In the genomic region with DNA sequence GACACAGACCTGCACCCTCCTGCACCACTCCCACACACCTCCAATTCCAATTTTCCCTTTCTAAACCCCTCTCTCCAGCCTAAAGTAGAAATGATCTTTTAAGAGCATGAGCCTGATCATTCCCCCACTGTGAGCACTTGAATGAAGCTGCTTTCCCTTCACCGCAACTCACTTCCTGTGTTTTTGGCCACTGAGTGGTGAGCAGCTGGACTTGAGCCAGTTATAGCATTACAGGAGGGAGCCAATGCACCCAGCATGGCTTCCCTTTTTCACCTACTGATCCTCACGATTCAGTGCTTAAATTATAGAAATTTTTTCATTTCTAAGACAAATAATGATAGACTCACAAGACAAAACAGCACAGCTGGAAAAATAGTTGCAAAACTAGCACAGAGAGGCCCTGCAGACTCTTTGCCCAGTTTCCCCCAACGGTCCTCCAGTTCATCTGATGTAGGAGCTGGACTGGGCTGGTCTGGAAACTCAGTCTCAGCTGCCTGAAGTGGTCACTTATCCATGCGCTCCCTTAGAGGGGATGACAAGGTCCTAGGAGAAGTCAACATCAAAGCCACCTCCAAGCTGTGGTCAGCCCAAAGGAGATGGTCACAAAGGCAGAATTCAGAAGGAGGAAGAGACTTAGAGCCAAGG, we compare ENCODE assay signal across 1 cellular context.
TF ChIP-seq lines count a peak whose summit lies in the region.

No MANE protein-coding gene starts in this region.

TF ChIP-seq in SK-N-SH, 30 proteins besides CTCF, POLR2A, EP300 and RAD21:
- TF ChIP-seq FOXM1 (IDR thresholded peaks at IDR 0.05; ENCODE audit: low read depth) (no peak), RXRA (IDR thresholded peaks at IDR 0.05; ENCODE audit: borderline replicate concordance, low read depth) (no peak), GABPA (IDR thresholded peaks at IDR 0.05; ENCODE audit: low read depth) (no peak), NFIC (IDR thresholded peaks at IDR 0.05; ENCODE audit: borderline replicate concordance) (no peak)
- TF ChIP-seq, protein P1, sequence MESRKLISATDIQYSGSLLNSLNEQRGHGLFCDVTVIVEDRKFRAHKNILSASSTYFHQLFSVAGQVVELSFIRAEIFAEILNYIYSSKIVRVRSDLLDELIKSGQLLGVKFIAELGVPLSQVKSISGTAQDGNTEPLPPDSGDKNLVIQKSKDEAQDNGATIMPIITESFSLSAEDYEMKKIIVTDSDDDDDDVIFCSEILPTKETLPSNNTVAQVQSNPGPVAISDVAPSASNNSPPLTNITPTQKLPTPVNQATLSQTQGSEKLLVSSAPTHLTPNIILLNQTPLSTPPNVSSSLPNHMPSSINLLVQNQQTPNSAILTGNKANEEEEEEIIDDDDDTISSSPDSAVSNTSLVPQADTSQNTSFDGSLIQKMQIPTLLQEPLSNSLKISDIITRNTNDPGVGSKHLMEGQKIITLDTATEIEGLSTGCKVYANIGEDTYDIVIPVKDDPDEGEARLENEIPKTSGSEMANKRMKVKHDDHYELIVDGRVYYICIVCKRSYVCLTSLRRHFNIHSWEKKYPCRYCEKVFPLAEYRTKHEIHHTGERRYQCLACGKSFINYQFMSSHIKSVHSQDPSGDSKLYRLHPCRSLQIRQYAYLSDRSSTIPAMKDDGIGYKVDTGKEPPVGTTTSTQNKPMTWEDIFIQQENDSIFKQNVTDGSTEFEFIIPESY (IDR thresholded peaks at IDR 0.05; ENCODE audit: borderline replicate concordance, low read depth): no peak
- TF ChIP-seq, protein P2, sequence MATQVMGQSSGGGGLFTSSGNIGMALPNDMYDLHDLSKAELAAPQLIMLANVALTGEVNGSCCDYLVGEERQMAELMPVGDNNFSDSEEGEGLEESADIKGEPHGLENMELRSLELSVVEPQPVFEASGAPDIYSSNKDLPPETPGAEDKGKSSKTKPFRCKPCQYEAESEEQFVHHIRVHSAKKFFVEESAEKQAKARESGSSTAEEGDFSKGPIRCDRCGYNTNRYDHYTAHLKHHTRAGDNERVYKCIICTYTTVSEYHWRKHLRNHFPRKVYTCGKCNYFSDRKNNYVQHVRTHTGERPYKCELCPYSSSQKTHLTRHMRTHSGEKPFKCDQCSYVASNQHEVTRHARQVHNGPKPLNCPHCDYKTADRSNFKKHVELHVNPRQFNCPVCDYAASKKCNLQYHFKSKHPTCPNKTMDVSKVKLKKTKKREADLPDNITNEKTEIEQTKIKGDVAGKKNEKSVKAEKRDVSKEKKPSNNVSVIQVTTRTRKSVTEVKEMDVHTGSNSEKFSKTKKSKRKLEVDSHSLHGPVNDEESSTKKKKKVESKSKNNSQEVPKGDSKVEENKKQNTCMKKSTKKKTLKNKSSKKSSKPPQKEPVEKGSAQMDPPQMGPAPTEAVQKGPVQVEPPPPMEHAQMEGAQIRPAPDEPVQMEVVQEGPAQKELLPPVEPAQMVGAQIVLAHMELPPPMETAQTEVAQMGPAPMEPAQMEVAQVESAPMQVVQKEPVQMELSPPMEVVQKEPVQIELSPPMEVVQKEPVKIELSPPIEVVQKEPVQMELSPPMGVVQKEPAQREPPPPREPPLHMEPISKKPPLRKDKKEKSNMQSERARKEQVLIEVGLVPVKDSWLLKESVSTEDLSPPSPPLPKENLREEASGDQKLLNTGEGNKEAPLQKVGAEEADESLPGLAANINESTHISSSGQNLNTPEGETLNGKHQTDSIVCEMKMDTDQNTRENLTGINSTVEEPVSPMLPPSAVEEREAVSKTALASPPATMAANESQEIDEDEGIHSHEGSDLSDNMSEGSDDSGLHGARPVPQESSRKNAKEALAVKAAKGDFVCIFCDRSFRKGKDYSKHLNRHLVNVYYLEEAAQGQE (IDR thresholded peaks at IDR 0.05; ENCODE audit: low read depth, low read length): no peak
